In genomic region chr1:117210386-117210785, GRCh38 we compare ENCODE assay signal across 20 cellular contexts. TPM values are rescaled to one million over a fixed set of nuclear protein-coding genes. Genes with fewer than 3 reads are reported as not detected.
A peak's percentile ranks its signal among the peaks of the same experiment; 100 is the strongest.
DNase-seq lines count a peak whose midpoint lies in the region; ATAC-seq and TF ChIP-seq lines count a peak whose summit lies in the region.
"Had no signal": no experiment of that assay in that cellular context is flagged by ENCODE, and none has a peak within 500 bp of the region (broad histone marks: within the 10 kb centered on the region; RNA-seq: fewer than 3 reads in every experiment).

No MANE protein-coding gene starts in this region.

- no peak overlapping the region for H2BK15ac ChIP-seq in neuronal stem cell (ENCODE audit: low read length)

- no peak overlapping the region for H3K23ac ChIP-seq in neuronal stem cell (ENCODE audit: low read depth, low read length, poor library complexity)

- H3K4me1 ChIP-seq in PC-3 (ENCODE audit: insufficient read depth, low read length) (peaks cover 23% of the 10 kb centered on the region; the same call in 1 of the 2 replicates), neuronal stem cell (ENCODE audit: control insufficient read depth in 2 of 2, insufficient read depth in 1 of 2, low read depth in 1 of 2, low read length in 2 of 2) (peaks cover 3 to 4% of the 10 kb centered on the region in 2 donors)

- POLR2A ChIA-PET in PC-3 (lab: Charles Lee; ENCODE audit: unreplicated experiment), result interaction anchor here (0.7 kb wide), 1 partner anchor 21 kb away, joined by 5 read pairs; no protein-coding TSS in a partner anchor

- H3K4me3 Mint-ChIP-seq in type B pancreatic cell, result peak overlapping the region; percentile 85
- H3K4me3 Mint-ChIP-seq in activated CD8-positive, alpha-beta memory T cell treated with anti-CD3 and anti-CD28 coated beads, Interleukin-2, amount 10 ng/mL, durations not matched to agents 7 days and 5 days, result no peak overlapping the region
- H3K4me3 Mint-ChIP-seq: CD4-positive, alpha-beta memory T cell; IgD-negative memory B cell had no signal

- BruUV-seq in PC-3 (replicated peaks; lab: Mats Ljungman, UMichigan), result no TSS peak

- DNase-seq in PC-3, result no peak
- no peak for DNase-seq in epithelial cell of prostate (ENCODE audit: low read depth, low spot score)
- no peak for DNase-seq in neuronal stem cell (ENCODE audit: low spot score)
- DNase-seq in type B pancreatic cell (ENCODE audit: extremely low spot score, unreplicated experiment), result no peak
- DNase-seq in activated gamma-delta T cell (lab: John Stamatoyannopoulos, UW), result no peak
- DNase-seq in activated CD8-positive, alpha-beta memory T cell treated with anti-CD3 and anti-CD28 coated beads, Interleukin-2, amount 10 ng/mL, durations not matched to agents 7 days and 5 days, result no peak
- DNase-seq in 8988T, result no peak
- DNase-seq: CD4-positive, alpha-beta memory T cell; GDM1; GOT3; NCI-H1694; NCI-H2081 treated with DMSO at 0.1 percent for 48 hours; NCI-H2171 treated with DMSO at 0.1 percent for 48 hours; NCI-H524 treated with DMSO at 0.1 percent for 48 hours; NCI-H82; OCI-M1; Right ventricle myocardium superior had no signal

- intact Hi-C loops in PC-3 (cut with micrococcal nuclease), result no loop called here

- H2BK12ac ChIP-seq in neuronal stem cell (ENCODE audit: low read length), result no peak overlapping the region

- H2AFZ ChIP-seq in PC-3 (ENCODE audit: low read length), result peak overlapping the region; percentile 36; the same call in 1 of the 2 replicates
- H2AFZ ChIP-seq in neuronal stem cell (ENCODE audit: low read length), result no peak overlapping the region

- no peaks in the 10 kb centered on the region for H3K27me3 Mint-ChIP-seq in type B pancreatic cell
- peaks cover 8% of the 10 kb centered on the region for H3K27me3 Mint-ChIP-seq in activated CD8-positive, alpha-beta memory T cell treated with anti-CD3 and anti-CD28 coated beads, Interleukin-2, amount 10 ng/mL, durations not matched to agents 7 days and 5 days

- H3K36me3 ChIP-seq in PC-3 (ENCODE audit: low read depth, low read length) (no peaks in the 10 kb centered on the region), neuronal stem cell (replicated peaks in 1 of 2; ENCODE audit: control insufficient read depth in 2 of 2, insufficient read depth in 2 of 2, low read length in 2 of 2) (no peaks in the 10 kb centered on the region)
- H3K36me3 ChIP-seq: BLaER1 treated with 17β-estradiol and CSF1 and Interleukin-3, amounts not matched to agents 10 nM and 100 nM had no signal

- H4K91ac ChIP-seq in neuronal stem cell (ENCODE audit: low read depth, low read length, poor library complexity), result no peak overlapping the region

- no peak overlapping the region; the same call in 1 of the 2 replicates for H3K9ac ChIP-seq in PC-3 (ENCODE audit: low read length)
- H3K9ac ChIP-seq in neuronal stem cell (ENCODE audit: low read depth, low read length, poor library complexity), result no peak overlapping the region
- H3K9ac ChIP-seq: BLaER1 treated with 17β-estradiol and CSF1 and Interleukin-3, amounts not matched to agents 10 nM and 100 nM had no signal

- TF ChIP-seq CTCF in PC-3 (conservative IDR thresholded peaks at IDR 0.05; ENCODE audit: low read depth, low read length), result no peak
- no peak for TF ChIP-seq CTCF in type B pancreatic cell (conservative IDR thresholded peaks at IDR 0.05)

- H3F3A ChIP-seq in PC-3 (ENCODE audit: low read length, unreplicated experiment), result no peaks in the 10 kb centered on the region

- WGBS in neuronal stem cell (ENCODE audit: extremely low coverage in 2 of 2, insufficient read length in 2 of 2, insufficient replicate concordance in 1 of 2), 2 donors, result no CpG with 5 or more reads among the region's 4 CpGs

- H3K4ac ChIP-seq in neuronal stem cell (ENCODE audit: low read length), result no peak overlapping the region

- H3K27me3 ChIP-seq in PC-3 (ENCODE audit: low read length) (no peaks in the 10 kb centered on the region), neuronal stem cell (ENCODE audit: control insufficient read depth in 3 of 3, insufficient read depth in 3 of 3, low read depth in 1 of 3, low read length in 3 of 3) (peaks cover 0 to 16% (median 0%) of the 10 kb centered on the region in 3 experiments)
- H3K27me3 ChIP-seq: BLaER1 treated with 17β-estradiol and CSF1 and Interleukin-3, amounts not matched to agents 10 nM and 100 nM had no signal

- H4K20me1 ChIP-seq in PC-3 (ENCODE audit: low read length), result no peaks in the 10 kb centered on the region
- H4K20me1 ChIP-seq: BLaER1 treated with 17β-estradiol and CSF1 and Interleukin-3, amounts not matched to agents 10 nM and 100 nM had no signal

- H3K27ac Mint-ChIP-seq in type B pancreatic cell, result peak overlapping the region; percentile 96
- H3K27ac Mint-ChIP-seq in activated CD8-positive, alpha-beta memory T cell treated with anti-CD3 and anti-CD28 coated beads, Interleukin-2, amount 10 ng/mL, durations not matched to agents 7 days and 5 days, result no peak overlapping the region
- H3K27ac Mint-ChIP-seq: CD4-positive, alpha-beta memory T cell; IgD-negative memory B cell had no signal

- H4K8ac ChIP-seq in neuronal stem cell (ENCODE audit: low read depth, low read length), result no peak overlapping the region

- peak overlapping the region; percentile 55 for H3K4me2 ChIP-seq in PC-3 (ENCODE audit: low read length)
- no peak overlapping the region for H3K4me2 ChIP-seq in neuronal stem cell (ENCODE audit: insufficient read depth, low read length, poor library complexity, severe bottlenecking)

- no peaks in the 10 kb centered on the region for H3K9me2 ChIP-seq in PC-3 (replicated peaks; ENCODE audit: low read length)

- H3K79me1 ChIP-seq in neuronal stem cell (ENCODE audit: low read depth, low read length), result no peaks in the 10 kb centered on the region

- H2BK120ac ChIP-seq in neuronal stem cell (ENCODE audit: low read depth, low read length), result no peak overlapping the region

- no peak overlapping the region for H2BK5ac ChIP-seq in neuronal stem cell (ENCODE audit: low read length)

- H3K79me2 ChIP-seq in PC-3 (ENCODE audit: low read length), result no peaks in the 10 kb centered on the region

- H3K27ac ChIP-seq in PC-3 (ENCODE audit: low read length) (no peak overlapping the region; the same call in 1 of the 2 replicates), epithelial cell of prostate (peak overlapping the region; percentile 8), neuronal stem cell (replicated peaks; ENCODE audit: low read length) (no peak overlapping the region)
- H3K27ac ChIP-seq: BLaER1 treated with 17β-estradiol and CSF1 and Interleukin-3, amounts not matched to agents 10 nM and 100 nM had no signal

- H3K4me3 ChIP-seq in PC-3 (ENCODE audit: low read length) (no peak overlapping the region), neuronal stem cell (ENCODE audit: low read length in 2 of 2) (no peak overlapping the region)
- H3K4me3 ChIP-seq: BLaER1 treated with 17β-estradiol and CSF1 and Interleukin-3, amounts not matched to agents 10 nM and 100 nM had no signal

- peaks cover 3% of the 10 kb centered on the region for H3K36me3 Mint-ChIP-seq in type B pancreatic cell
- H3K36me3 Mint-ChIP-seq in activated CD8-positive, alpha-beta memory T cell treated with anti-CD3 and anti-CD28 coated beads, Interleukin-2, amount 10 ng/mL, durations not matched to agents 7 days and 5 days, result no peaks in the 10 kb centered on the region
- H3K36me3 Mint-ChIP-seq: CD4-positive, alpha-beta memory T cell had no signal

- CTCF ChIA-PET in PC-3 (lab: Charles Lee), result interaction anchor here (0.5 to 1.0 kb wide), 2 partner anchors 74 to 141 kb away, joined by 3 to 5 read pairs; no protein-coding TSS in a partner anchor
- CTCF ChIA-PET in activated CD8-positive, alpha-beta memory T cell treated with anti-CD3 and anti-CD28 coated beads, Interleukin-2, amount 10 ng/mL, durations not matched to agents 7 days and 5 days (lab: Charles Lee), result no interaction called here

- peaks cover 20% of the 10 kb centered on the region for H3K4me1 Mint-ChIP-seq in type B pancreatic cell (ENCODE audit: unreplicated experiment)
- no peaks in the 10 kb centered on the region for H3K4me1 Mint-ChIP-seq in activated CD8-positive, alpha-beta memory T cell treated with anti-CD3 and anti-CD28 coated beads, Interleukin-2, amount 10 ng/mL, durations not matched to agents 7 days and 5 days
- H3K4me1 Mint-ChIP-seq: CD4-positive, alpha-beta memory T cell; IgD-negative memory B cell had no signal

- ATAC-seq in PC-3, result no peak
- ATAC-seq in activated CD8-positive, alpha-beta memory T cell treated with anti-CD3 and anti-CD28 coated beads, Interleukin-2, amount 10 ng/mL, durations not matched to agents 7 days and 5 days, result no peak

- peak overlapping the region; percentile 70 for H2AK5ac ChIP-seq in neuronal stem cell (ENCODE audit: low read depth, low read length)

- no peak overlapping the region for H3K14ac ChIP-seq in neuronal stem cell (ENCODE audit: low read length)

- H3K9me3 ChIP-seq in PC-3 (ENCODE audit: low read length), result no peaks in the 10 kb centered on the region
- no peaks in the 10 kb centered on the region for H3K9me3 ChIP-seq in neuronal stem cell (replicated peaks in 1 of 2; ENCODE audit: control insufficient read depth in 2 of 2, insufficient read depth in 1 of 2, low read depth in 1 of 2, low read length in 2 of 2)
- H3K9me3 ChIP-seq: BLaER1 treated with 17β-estradiol and CSF1 and Interleukin-3, amounts not matched to agents 10 nM and 100 nM had no signal

- H3K18ac ChIP-seq in neuronal stem cell (ENCODE audit: low read length), result peak overlapping the region; percentile 15

- H3K9me3 Mint-ChIP-seq in type B pancreatic cell, result no peaks in the 10 kb centered on the region
- H3K9me3 Mint-ChIP-seq in activated CD8-positive, alpha-beta memory T cell treated with anti-CD3 and anti-CD28 coated beads, Interleukin-2, amount 10 ng/mL, durations not matched to agents 7 days and 5 days (ENCODE audit: low read depth), result no peaks in the 10 kb centered on the region
- H3K9me3 Mint-ChIP-seq: IgD-negative memory B cell had no signal

RNA-seq across cellular contexts. Expression of gene VTCN1, which starts 0.3 kb away (rescaled TPM):
- total RNA-seq in PC-3 (2014; rRNA removed) (0.12 TPM in 1 of 2 replicates, not detected in the other), type B pancreatic cell (ENCODE audit: low replicate concordance) (49.4 and 125 TPM in 2 replicates)
- 0.31 TPM for polyA plus RNA-seq in neuronal stem cell (2013, experiment 1 of 2)
- 0.40 TPM for polyA plus RNA-seq in neuronal stem cell (2013, experiment 2 of 2)
- total RNA-seq in activated CD8-positive, alpha-beta memory T cell treated with anti-CD3 and anti-CD28 coated beads, Interleukin-2, amount 10 ng/mL, durations not matched to agents 7 days and 5 days, result not detected
- total RNA-seq: CD4-positive, alpha-beta memory T cell; Right ventricle myocardium superior; RPMI7951 had no signal
- polyA plus RNA-seq: CD4-positive, alpha-beta memory T cell; IgD-negative memory B cell had no signal

Comparison
In these comparisons a context has a peak if more than half of its experiments do, and no peak if none do; other contexts are left out.
1. RNA of gene VTCN1, which starts 0.3 kb away (total RNA-seq): 49.4 to 125 TPM in type B pancreatic cell; 0.12 TPM in PC-3 and not detected in activated CD8-positive, alpha-beta memory T cell treated with anti-CD3 and anti-CD28 coated beads, Interleukin-2, amount 10 ng/mL, durations not matched to agents 7 days and 5 days; every median in the first group is over 10 times any median in the second.